ENCODE assay signal across 15 cellular contexts in genomic region chr14:56996721-56997399, GRCh38.
DNase-seq lines count a peak whose midpoint lies in the region; ATAC-seq and TF ChIP-seq lines count a peak whose summit lies in the region.
"Had no signal": no experiment of that assay in that cellular context is flagged by ENCODE, and none has a peak within 500 bp of the region (broad histone marks: within the 10 kb centered on the region; RNA-seq: fewer than 3 reads in every experiment).

No MANE protein-coding gene starts in this region.

- no peak for TF ChIP-seq CTCF in hepatocyte (IDR thresholded peaks at IDR 0.05; ENCODE audit: poor library complexity)

- H3K9me2 ChIP-seq in hepatocyte (replicated peaks; ENCODE audit: insufficient read depth) = no peaks in the 10 kb centered on the region

- peak; percentile 29 for DNase-seq in ELF-1 (ENCODE audit: low read depth, low spot score)
- peak; percentile 70 for DNase-seq in NCI-H146 treated with DMSO at 0.1 percent for 48 hours (lab: John Stamatoyannopoulos, UW; ENCODE audit: unreplicated experiment)
- peak; percentile 96 for DNase-seq in NCI-H82 (lab: John Stamatoyannopoulos, UW)
- peak; percentile 5 for DNase-seq in hepatocyte (ENCODE audit: low spot score)
- no peak for DNase-seq in stimulated activated CD4-positive, alpha-beta T cell treated with anti-CD3 and anti-CD28 coated beads, Interleukin-2, amount 100 ng/mL, for 24 hours
- DNase-seq in AG08395 (ENCODE audit: low spot score) = no peak
- DNase-seq in SJCRH30 = no peak
- DNase-seq: activated CD4-positive, alpha-beta T cell treated with anti-CD3 and anti-CD28 coated beads, Interleukin-2, amount 10 ng/mL, durations not matched to agents 7 days and 5 days; activated CD8-positive, alpha-beta memory T cell treated with anti-CD3 and anti-CD28 coated beads, Interleukin-2, amount 50 U/mL, for 4 hours; activated gamma-delta T cell; caudate nucleus; head of caudate nucleus; naive thymus-derived CD4-positive, alpha-beta T cell had no signal

- no peak overlapping the region for H3K4me2 ChIP-seq in hepatocyte

- no peaks in the 10 kb centered on the region for H3K36me3 ChIP-seq in hepatocyte (replicated peaks; ENCODE audit: insufficient read depth, low read depth)
- H3K36me3 ChIP-seq in SJCRH30 = no peaks in the 10 kb centered on the region

- WGBS in hepatocyte (ENCODE audit: low lambda C conversion rate, missing lambda C conversion rate) = 55% methylated on average over 10 of the region's 10 CpGs

- no peaks in the 10 kb centered on the region for H4K20me1 ChIP-seq in hepatocyte (ENCODE audit: insufficient read depth, poor library complexity, severe bottlenecking)

- no peak overlapping the region for H2AFZ ChIP-seq in hepatocyte
- H2AFZ ChIP-seq: parathyroid adenoma had no signal

- H3K79me2 ChIP-seq in hepatocyte = no peaks in the 10 kb centered on the region
- H3K79me2 ChIP-seq: parathyroid adenoma had no signal

- H3K4me1 ChIP-seq in hepatocyte (ENCODE audit: insufficient read depth) = no peaks in the 10 kb centered on the region
- H3K4me1 ChIP-seq in SJCRH30 = no peaks in the 10 kb centered on the region
- H3K4me1 ChIP-seq: parathyroid adenoma had no signal

- H3K4me3 ChIP-seq in hepatocyte (no peak overlapping the region), SJCRH30 (no peak overlapping the region)

- H3K27me3 ChIP-seq in hepatocyte = peaks cover 4% of the 10 kb centered on the region
- no peaks in the 10 kb centered on the region for H3K27me3 ChIP-seq in SJCRH30

- H3K27ac ChIP-seq in hepatocyte (no peak overlapping the region), SJCRH30 (no peak overlapping the region)
- H3K27ac ChIP-seq: parathyroid adenoma had no signal

- no peaks in the 10 kb centered on the region for H3K9me3 ChIP-seq in hepatocyte (ENCODE audit: low read depth)
- no peaks in the 10 kb centered on the region for H3K9me3 ChIP-seq in SJCRH30 (replicated peaks)

- ATAC-seq in HG02678 (IDR thresholded peaks at IDR 0.05; ENCODE audit: unreplicated experiment) = no peak
- ATAC-seq: naive thymus-derived CD4-positive, alpha-beta T cell had no signal

Comparison
In these comparisons a context has a peak if more than half of its experiments do, and no peak if none do; other contexts are left out.
1. DNase-seq: peak in ELF-1 (single experiment), NCI-H146 treated with DMSO at 0.1 percent for 48 hours (single experiment), NCI-H82 (single experiment) and hepatocyte (single experiment); none in stimulated activated CD4-positive, alpha-beta T cell treated with anti-CD3 and anti-CD28 coated beads, Interleukin-2, amount 100 ng/mL, for 24 hours (0 of 2), AG08395 (single experiment) and SJCRH30 (0 of 2).